Comparison of ENCODE assay signal across 1 cellular context in genomic region chr2:20642026-20642971, GRCh38.
TF ChIP-seq lines count a peak whose summit lies in the region.

No MANE protein-coding gene starts in this region.

TF ChIP-seq in HepG2, 621 proteins besides CTCF, POLR2A, EP300 and RAD21 (continued from another document and continues in another):
- no peak for TF ChIP-seq ZMAT5 (CRISPR knock-in tag; IDR thresholded peaks at IDR 0.05; ENCODE audit: borderline replicate concordance, low read depth)
- TF ChIP-seq ZNF569 (CRISPR knock-in tag; IDR thresholded peaks at IDR 0.05; ENCODE audit: borderline replicate concordance), result no peak
- no peak for TF ChIP-seq ZBTB14 (CRISPR knock-in tag; IDR thresholded peaks at IDR 0.05)
- no peak for TF ChIP-seq NFAT5 (CRISPR knock-in tag; IDR thresholded peaks at IDR 0.05)
- TF ChIP-seq ZNF224 (CRISPR knock-in tag; IDR thresholded peaks at IDR 0.05), result no peak
- TF ChIP-seq ARNT2 (CRISPR knock-in tag; IDR thresholded peaks at IDR 0.05; ENCODE audit: low read depth), result no peak
- no peak; the same call in 1 of the 2 replicates for TF ChIP-seq CBX5 (CRISPR knock-in tag; IDR thresholded peaks at IDR 0.05; ENCODE audit: borderline replicate concordance)
- TF ChIP-seq GFI1 (CRISPR knock-in tag; IDR thresholded peaks at IDR 0.05; ENCODE audit: borderline replicate concordance), result no peak
- TF ChIP-seq ZNF33B (CRISPR knock-in tag; IDR thresholded peaks at IDR 0.05), result 0 out of 2 replicates have a peak, but pooled peaks have one; percentile 55
- TF ChIP-seq PHF8 (CRISPR knock-in tag; IDR thresholded peaks at IDR 0.05), result no peak
- TF ChIP-seq SP5 (CRISPR knock-in tag; IDR thresholded peaks at IDR 0.05; ENCODE audit: borderline replicate concordance, low read depth), result no peak
- no peak for TF ChIP-seq ZNF7 (CRISPR knock-in tag; IDR thresholded peaks at IDR 0.05)
- TF ChIP-seq TFDP2 (CRISPR knock-in tag; IDR thresholded peaks at IDR 0.05), result no peak
- TF ChIP-seq KAT8 (CRISPR knock-in tag; IDR thresholded peaks at IDR 0.05), result 0 out of 2 replicates have a peak, but pooled peaks have one; percentile 28
- no peak for TF ChIP-seq ZNF235 (CRISPR knock-in tag; IDR thresholded peaks at IDR 0.05; ENCODE audit: borderline replicate concordance)
- TF ChIP-seq RELA (CRISPR knock-in tag; IDR thresholded peaks at IDR 0.05), result peak; percentile 80; the same call in 1 of the 2 replicates
- TF ChIP-seq ZNF343 (CRISPR knock-in tag; IDR thresholded peaks at IDR 0.05), result no peak
- no peak for TF ChIP-seq ZBTB4 (CRISPR knock-in tag; IDR thresholded peaks at IDR 0.05; ENCODE audit: borderline replicate concordance)
- no peak for TF ChIP-seq KAT2B (IDR thresholded peaks at IDR 0.05; ENCODE audit: borderline replicate concordance, low read depth, low read length)
- no peak for TF ChIP-seq HNF4G (IDR thresholded peaks at IDR 0.05; ENCODE audit: borderline replicate concordance, low read depth, low read length)
- TF ChIP-seq HNF4G (CRISPR knock-in tag; IDR thresholded peaks at IDR 0.05; ENCODE audit: borderline replicate concordance, low read depth), result no peak
- no peak for TF ChIP-seq NAIF1 (CRISPR knock-in tag; IDR thresholded peaks at IDR 0.05; ENCODE audit: borderline replicate concordance)
- TF ChIP-seq ZNF766 (CRISPR knock-in tag; IDR thresholded peaks at IDR 0.05; ENCODE audit: borderline replicate concordance), result no peak
- no peak for TF ChIP-seq ZNF318 (CRISPR knock-in tag; IDR thresholded peaks at IDR 0.05)
- TF ChIP-seq AGO1 (IDR thresholded peaks at IDR 0.05; ENCODE audit: low read depth, low read length, poor library complexity, severe bottlenecking), result no peak
- TF ChIP-seq BCL3 (CRISPR knock-in tag; IDR thresholded peaks at IDR 0.05), result no peak
- TF ChIP-seq ARID2 (CRISPR knock-in tag; IDR thresholded peaks at IDR 0.05; ENCODE audit: borderline replicate concordance), result no peak
